1 cellular context compared by ENCODE assay signal in genomic region chr17:50095626-50096037, GRCh38.
TF ChIP-seq lines count a peak whose summit lies in the region.

No MANE protein-coding gene starts in this region.

TF ChIP-seq in HepG2, 621 proteins besides CTCF, POLR2A, EP300 and RAD21 (continued from another document and continues in another):
- TF ChIP-seq GLMP (CRISPR knock-in tag; IDR thresholded peaks at IDR 0.05; ENCODE audit: borderline replicate concordance) (no peak), ZSCAN30 (CRISPR knock-in tag; IDR thresholded peaks at IDR 0.05) (no peak), FOXO4 (CRISPR knock-in tag; conservative IDR thresholded peaks at IDR 0.05) (0 out of 2 replicates have a peak, but pooled peaks have one; percentile 78), ZNF350 (CRISPR knock-in tag; IDR thresholded peaks at IDR 0.05; ENCODE audit: borderline replicate concordance, low read depth) (no peak), DMTF1 (CRISPR knock-in tag; IDR thresholded peaks at IDR 0.05) (0 out of 2 replicates have a peak, but pooled peaks have one; percentile 16), ZNF652 (CRISPR knock-in tag; IDR thresholded peaks at IDR 0.05; ENCODE audit: borderline replicate concordance, low read depth) (peak; percentile 96), MED13 (CRISPR knock-in tag; IDR thresholded peaks at IDR 0.05) (no peak), ZFY (CRISPR knock-in tag; IDR thresholded peaks at IDR 0.05) (no peak), MIER3 (CRISPR knock-in tag; IDR thresholded peaks at IDR 0.05; ENCODE audit: borderline replicate concordance) (no peak), IRF2 (CRISPR knock-in tag; IDR thresholded peaks at IDR 0.05) (no peak), HOXD1 (CRISPR knock-in tag; IDR thresholded peaks at IDR 0.05) (no peak), TOPORS (CRISPR knock-in tag; IDR thresholded peaks at IDR 0.05) (no peak), KLF15 (CRISPR knock-in tag; IDR thresholded peaks at IDR 0.05; ENCODE audit: borderline replicate concordance) (no peak), HNRNPUL1 (IDR thresholded peaks at IDR 0.05; ENCODE audit: low read depth, low read length) (no peak), ZSCAN9 (CRISPR knock-in tag; IDR thresholded peaks at IDR 0.05; ENCODE audit: borderline replicate concordance) (no peak), ZNF484 (CRISPR knock-in tag; IDR thresholded peaks at IDR 0.05; ENCODE audit: borderline replicate concordance, low read depth) (no peak; the same call in 1 of the 2 replicates), PCBP2 (optimal IDR thresholded peaks at IDR 0.05; ENCODE audit: low read depth, low read length, poor library complexity, severe bottlenecking) (no peak), FOXK1 (CRISPR knock-in tag; IDR thresholded peaks at IDR 0.05; ENCODE audit: borderline replicate concordance, low read depth) (no peak), DRAP1 (CRISPR knock-in tag; IDR thresholded peaks at IDR 0.05) (no peak), ZNF232 (CRISPR knock-in tag; IDR thresholded peaks at IDR 0.05; ENCODE audit: borderline replicate concordance) (no peak), ZNF740 (CRISPR knock-in tag; IDR thresholded peaks at IDR 0.05) (no peak; the same call in 1 of the 2 replicates), ZNF281 (CRISPR knock-in tag; IDR thresholded peaks at IDR 0.05; ENCODE audit: borderline replicate concordance) (peak; percentile 30; the same call in 1 of the 2 replicates), MYPOP (CRISPR knock-in tag; IDR thresholded peaks at IDR 0.05) (no peak), MBD4 (IDR thresholded peaks at IDR 0.05; ENCODE audit: borderline replicate concordance, low read length) (no peak), KLF13 (CRISPR knock-in tag; IDR thresholded peaks at IDR 0.05) (no peak), ZC3H4 (CRISPR knock-in tag; IDR thresholded peaks at IDR 0.05; ENCODE audit: borderline replicate concordance) (no peak), ZNF253 (CRISPR knock-in tag; IDR thresholded peaks at IDR 0.05; ENCODE audit: borderline replicate concordance) (0 out of 2 replicates have a peak, but pooled peaks have one; percentile 7), FLYWCH1 (CRISPR knock-in tag; IDR thresholded peaks at IDR 0.05) (no peak), ERF (CRISPR knock-in tag; IDR thresholded peaks at IDR 0.05) (no peak), ZNF782 (CRISPR knock-in tag; IDR thresholded peaks at IDR 0.05; ENCODE audit: borderline replicate concordance) (no peak), TEAD2 (CRISPR knock-in tag; IDR thresholded peaks at IDR 0.05) (0 out of 2 replicates have a peak, but pooled peaks have one; percentile 15), HCFC1 (IDR thresholded peaks at IDR 0.05; ENCODE audit: low read depth, low read length) (no peak), ZNF30 (CRISPR knock-in tag; IDR thresholded peaks at IDR 0.05) (peak; percentile 47; the same call in 1 of the 2 replicates), MIER2 (CRISPR knock-in tag; IDR thresholded peaks at IDR 0.05) (no peak), NR2C2 (CRISPR knock-in tag; IDR thresholded peaks at IDR 0.05; ENCODE audit: borderline replicate concordance) (no peak), ZNF264 (CRISPR knock-in tag; IDR thresholded peaks at IDR 0.05) (no peak), KDM5B (CRISPR knock-in tag; IDR thresholded peaks at IDR 0.05; ENCODE audit: borderline replicate concordance) (no peak), ZFP36L2 (CRISPR knock-in tag; IDR thresholded peaks at IDR 0.05) (no peak), ELF4 (CRISPR knock-in tag; IDR thresholded peaks at IDR 0.05; ENCODE audit: borderline replicate concordance) (peak; percentile 18; the same call in 1 of the 2 replicates), ZFAT (CRISPR knock-in tag; conservative IDR thresholded peaks at IDR 0.05) (no peak), SRSF9 (IDR thresholded peaks at IDR 0.05; ENCODE audit: borderline replicate concordance, insufficient read depth, low read depth, low read length, poor library complexity, severe bottlenecking) (no peak), REXO4 (CRISPR knock-in tag; IDR thresholded peaks at IDR 0.05; ENCODE audit: borderline replicate concordance) (0 out of 2 replicates have a peak, but pooled peaks have one; percentile 29), ZNF713 (CRISPR knock-in tag; IDR thresholded peaks at IDR 0.05) (no peak), KMT2B (CRISPR knock-in tag; IDR thresholded peaks at IDR 0.05) (0 out of 2 replicates have a peak, but pooled peaks have one; percentile 6), ZNF432 (CRISPR knock-in tag; IDR thresholded peaks at IDR 0.05; ENCODE audit: borderline replicate concordance) (no peak), CC2D1A (CRISPR knock-in tag; IDR thresholded peaks at IDR 0.05) (no peak), E2F1 (CRISPR knock-in tag; IDR thresholded peaks at IDR 0.05) (no peak), PHF21A (CRISPR knock-in tag; IDR thresholded peaks at IDR 0.05) (no peak), ZFP37 (CRISPR knock-in tag; IDR thresholded peaks at IDR 0.05; ENCODE audit: borderline replicate concordance) (no peak), ZUFSP (CRISPR knock-in tag; IDR thresholded peaks at IDR 0.05; ENCODE audit: borderline replicate concordance) (no peak), ZBTB21 (CRISPR knock-in tag; IDR thresholded peaks at IDR 0.05) (no peak), FOXA3 (CRISPR knock-in tag; IDR thresholded peaks at IDR 0.05) (no peak), ZFP62 (CRISPR knock-in tag; IDR thresholded peaks at IDR 0.05) (no peak), BRCA1 (CRISPR knock-in tag; IDR thresholded peaks at IDR 0.05) (no peak), HINFP (CRISPR knock-in tag; IDR thresholded peaks at IDR 0.05; ENCODE audit: low read depth) (no peak), AGO2 (optimal IDR thresholded peaks at IDR 0.05; ENCODE audit: low read depth, low read length) (no peak), SNAPC2 (CRISPR knock-in tag; IDR thresholded peaks at IDR 0.05) (no peak), ZNF746 (CRISPR knock-in tag; IDR thresholded peaks at IDR 0.05) (no peak), PAWR (CRISPR knock-in tag; IDR thresholded peaks at IDR 0.05; ENCODE audit: borderline replicate concordance) (no peak), SMARCC2 (IDR thresholded peaks at IDR 0.05) (no peak), FOXK2 (IDR thresholded peaks at IDR 0.05) (no peak), ZNF496 (CRISPR knock-in tag; IDR thresholded peaks at IDR 0.05; ENCODE audit: insufficient replicate concordance) (no peak), ZNF780A (CRISPR knock-in tag; IDR thresholded peaks at IDR 0.05) (no peak), PAX8 (CRISPR knock-in tag; IDR thresholded peaks at IDR 0.05; ENCODE audit: borderline replicate concordance) (no peak), NONO (IDR thresholded peaks at IDR 0.05) (no peak), NONO (CRISPR knock-in tag; conservative IDR thresholded peaks at IDR 0.05) (no peak), ZNF337 (CRISPR knock-in tag; IDR thresholded peaks at IDR 0.05; ENCODE audit: borderline replicate concordance, low read depth) (no peak)
